ENCODE assay signal across 10 cellular contexts in genomic region chr14:90274808-90275454, GRCh38. TPM values are rescaled to one million over a fixed set of nuclear protein-coding genes. Genes with fewer than 3 reads are reported as not detected.
DNase-seq lines count a peak whose midpoint lies in the region; ATAC-seq and TF ChIP-seq lines count a peak whose summit lies in the region.
"Had no signal": no experiment of that assay in that cellular context is flagged by ENCODE, and none has a peak within 500 bp of the region (broad histone marks: within the 10 kb centered on the region; RNA-seq: fewer than 3 reads in every experiment).

No MANE protein-coding gene starts in this region.

- CTCF ChIA-PET in HEK293T (lab: Yijun Ruan, JAX), result no interaction called here

- peaks cover 0 to 2% (median 0%) of the 10 kb centered on the region in 3 donors for H3K27me3 Mint-ChIP-seq in CD14-positive monocyte (ENCODE audit: low read depth in 3 of 3)
- no peaks in the 10 kb centered on the region for H3K27me3 Mint-ChIP-seq in naive thymus-derived CD8-positive, alpha-beta T cell

- no peaks in the 10 kb centered on the region for H3K9me3 ChIP-seq in RWPE2 (ENCODE audit: severe bottlenecking)
- H3K9me3 ChIP-seq: upper lobe of left lung had no signal

- H3K27ac ChIP-seq in RWPE2 (ENCODE audit: poor library complexity, severe bottlenecking), result peak overlapping the region; percentile 27
- H3K27ac ChIP-seq in substantia nigra (ENCODE audit: low read depth, low read length, poor library complexity, severe bottlenecking), result no peak overlapping the region

- no peak overlapping the region for H3K4me3 Mint-ChIP-seq in CD14-positive monocyte
- H3K4me3 Mint-ChIP-seq in naive thymus-derived CD8-positive, alpha-beta T cell, result no peak overlapping the region

- peaks cover 9% of the 10 kb centered on the region for H3K4me1 Mint-ChIP-seq in CD14-positive monocyte
- H3K4me1 Mint-ChIP-seq in naive thymus-derived CD8-positive, alpha-beta T cell, result peaks cover 0 to 12% (median 9%) of the 10 kb centered on the region in 4 donors

- no peaks in the 10 kb centered on the region for H3K9me3 Mint-ChIP-seq in CD14-positive monocyte
- H3K9me3 Mint-ChIP-seq in naive thymus-derived CD8-positive, alpha-beta T cell, result no peaks in the 10 kb centered on the region

- H3K36me3 ChIP-seq in RWPE2 (ENCODE audit: low read depth), result peaks cover 37% of the 10 kb centered on the region

- TF ChIP-seq CTCF in CD14-positive monocyte (IDR thresholded peaks at IDR 0.05) (no peak), RWPE2 (IDR thresholded peaks at IDR 0.05; ENCODE audit: poor library complexity, severe bottlenecking) (no peak), choroid plexus epithelial cell (conservative IDR thresholded peaks at IDR 0.05; ENCODE audit: low read depth, low read length) (no peak)

- no peak for DNase-seq in CD14-positive monocyte (ENCODE audit: low spot score)
- DNase-seq in RWPE2 (ENCODE audit: low spot score), result no peak
- peak; percentile 86 for DNase-seq in choroid plexus epithelial cell (ENCODE audit: low read depth)
- no peak for DNase-seq in naive thymus-derived CD8-positive, alpha-beta T cell
- no peak for DNase-seq in KBM-7
- DNase-seq in NCI-H2196 treated with DMSO at 0.1 percent for 48 hours (lab: John Stamatoyannopoulos, UW; ENCODE audit: unreplicated experiment), result no peak
- no peak for DNase-seq in substantia nigra (lab: John Stamatoyannopoulos, UW)
- no peak for DNase-seq in HEK293T (ENCODE audit: extremely low spot score)
- DNase-seq: NCI-H524 treated with DMSO at 0.1 percent for 48 hours had no signal

- in situ Hi-C loops in KBM-7 (cut with MboI; ENCODE audit: low pct_unique_long_range_greater_than_20kb, low sequenced_read_pairs), result no loop called here

- H3K27ac Mint-ChIP-seq in CD14-positive monocyte, result peak overlapping the region; percentile 27 to 85 (median 61)
- H3K27ac Mint-ChIP-seq in naive thymus-derived CD8-positive, alpha-beta T cell, result peak overlapping the region; percentile 45 to 80 (median 67)

- H3K27me3 ChIP-seq in RWPE2 (ENCODE audit: insufficient read depth, poor library complexity, severe bottlenecking), result no peaks in the 10 kb centered on the region
- H3K27me3 ChIP-seq: upper lobe of left lung had no signal

- peaks cover 5% of the 10 kb centered on the region for H3K4me1 ChIP-seq in RWPE2 (ENCODE audit: insufficient read depth, poor library complexity, severe bottlenecking)

- intact Hi-C loops in CD14-positive monocyte (cut with micrococcal nuclease), result no loop called here

- POLR2A ChIA-PET in naive thymus-derived CD8-positive, alpha-beta T cell (lab: Charles Lee), result interaction anchor here (0.9 kb wide), 1 partner anchor 18 kb away, joined by 3 read pairs; the partner anchor contains the start of gene PSMC1
- POLR2A ChIA-PET in HEK293T (lab: Yijun Ruan, JAX), result no interaction called here

- H3K36me3 Mint-ChIP-seq in CD14-positive monocyte, result peaks cover 69 to 95% of the 10 kb centered on the region in 2 donors
- peaks cover 0 to 80% (median 17%) of the 10 kb centered on the region in 3 donors for H3K36me3 Mint-ChIP-seq in naive thymus-derived CD8-positive, alpha-beta T cell

- ATAC-seq in RWPE2 (ENCODE audit: low read depth), result peak; percentile 73
- peak; percentile 23 to 35 for ATAC-seq in naive thymus-derived CD8-positive, alpha-beta T cell

- no peak overlapping the region for H3K4me3 ChIP-seq in RWPE2 (ENCODE audit: severe bottlenecking)
- H3K4me3 ChIP-seq in choroid plexus epithelial cell (ENCODE audit: low read depth, low read length), result no peak overlapping the region
- H3K4me3 ChIP-seq: upper lobe of left lung had no signal

TF ChIP-seq in HEK293T, 16 proteins besides CTCF, POLR2A, EP300 and RAD21:
- TF ChIP-seq TARDBP (IDR thresholded peaks at IDR 0.05) (no peak), FOXA1 (IDR thresholded peaks at IDR 0.05) (no peak), FOXM1 (IDR thresholded peaks at IDR 0.05; ENCODE audit: borderline replicate concordance) (no peak), CTBP1 (IDR thresholded peaks at IDR 0.05; ENCODE audit: borderline replicate concordance) (no peak)

RNA-seq across cellular contexts. Expression of gene PSMC1, which starts 18.6 kb away (rescaled TPM):
- 100 to 1,000 TPM; 128 to 158 TPM for polyA plus RNA-seq in CD14-positive monocyte
- total RNA-seq in naive thymus-derived CD8-positive, alpha-beta T cell, result 10 to 100 TPM; 57.9 to 60.0 TPM
- polyA plus RNA-seq in naive thymus-derived CD8-positive, alpha-beta T cell, result 100 to 1,000 TPM in 2 of 3 donors, 10 to 100 TPM in 1; 92.8 to 117 (median 109) TPM

RNA-seq across cellular contexts. Expression of gene NRDE2, which starts 56.8 kb away (rescaled TPM):
- polyA plus RNA-seq in CD14-positive monocyte, result 1 to 10 TPM; 4.7 to 6.7 TPM
- 10 to 100 TPM; 29.6 to 36.8 TPM for total RNA-seq in naive thymus-derived CD8-positive, alpha-beta T cell
- polyA plus RNA-seq in naive thymus-derived CD8-positive, alpha-beta T cell, result 10 to 100 TPM in 1 of 3 donors, 1 to 10 TPM in 2; 5.5 to 10.2 (median 8.4) TPM
